In the genomic region with DNA sequence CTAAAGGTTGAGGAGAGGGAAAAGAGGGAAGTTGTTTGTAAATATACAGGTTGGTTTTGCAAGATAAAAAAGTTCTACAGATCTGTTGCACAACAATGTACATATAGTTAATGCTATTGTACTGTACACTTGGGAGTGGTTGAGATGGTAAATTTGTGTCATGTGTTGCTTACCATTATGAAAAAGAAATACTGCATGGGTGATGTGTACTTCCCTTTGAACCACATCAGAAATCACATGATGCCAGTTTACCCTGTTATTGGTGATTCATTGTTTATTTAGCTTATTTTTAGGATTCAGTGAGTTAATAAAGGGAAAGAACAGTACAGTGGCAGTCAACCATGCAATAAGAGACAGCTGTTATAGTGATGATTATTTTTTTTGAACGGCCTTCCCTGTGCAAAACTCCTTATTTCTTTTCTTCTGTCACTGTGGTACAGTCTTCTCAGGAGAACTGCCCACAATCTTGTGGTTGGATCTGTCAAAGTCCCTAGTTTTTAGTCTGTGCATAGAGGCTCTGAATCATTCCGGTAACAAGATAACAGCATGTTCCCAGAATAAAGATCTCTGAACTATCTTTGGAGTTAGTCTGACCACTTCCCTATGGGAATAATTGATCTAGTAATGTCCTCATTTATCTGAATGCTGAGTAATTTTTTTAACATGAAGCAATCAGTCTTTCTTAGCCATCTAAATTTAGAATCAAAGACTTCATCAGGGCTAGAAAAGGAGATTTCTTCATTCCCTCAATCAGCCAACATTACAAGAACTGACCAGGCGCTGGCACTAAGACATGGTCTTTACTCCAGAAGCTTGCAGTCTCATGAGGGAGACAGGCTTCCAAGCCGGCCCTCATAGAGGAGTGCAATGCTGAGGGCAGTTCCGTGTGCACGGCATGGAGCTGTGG, we compare ENCODE assay signal across 8 cellular contexts.
DNase-seq lines count a peak whose midpoint lies in the region; ATAC-seq and TF ChIP-seq lines count a peak whose summit lies in the region.

No MANE protein-coding gene starts in this region.

- no peaks in the 10 kb centered on the region for H3K9me3 ChIP-seq in CD4-positive, alpha-beta T cell (ENCODE audit: control insufficient read depth, low read length)

- no peaks in the 10 kb centered on the region for H3K27me3 ChIP-seq in CD4-positive, alpha-beta T cell (ENCODE audit: control insufficient read depth, insufficient read depth, low read length)

- H3K4me3 Mint-ChIP-seq in activated T-cell treated with anti-CD3 and anti-CD28 coated beads, Interleukin-2, amount 50 U/mL, for 24 hours = no peak overlapping the region
- no peak overlapping the region for H3K4me3 Mint-ChIP-seq in CD4-positive, alpha-beta T cell

- H3K36me3 Mint-ChIP-seq in activated T-cell treated with anti-CD3 and anti-CD28 coated beads, Interleukin-2, amount 50 U/mL, for 24 hours (ENCODE audit: low read depth) = no peaks in the 10 kb centered on the region
- no peaks in the 10 kb centered on the region for H3K36me3 Mint-ChIP-seq in CD4-positive, alpha-beta T cell (ENCODE audit: low read depth)

- POLR2A ChIA-PET in CD4-positive, alpha-beta T cell (lab: Charles Lee) = no interaction called here

- intact Hi-C loops in CD4-positive, alpha-beta T cell (cut with DNase I, micrococcal nuclease) = no loop called here

- peak overlapping the region; percentile 72 to 80 for H3K27ac ChIP-seq in coronary artery
- H3K27ac ChIP-seq in CD4-positive, alpha-beta T cell (ENCODE audit: low read depth, low read length) = no peak overlapping the region

- no peaks in the 10 kb centered on the region for H3K27me3 Mint-ChIP-seq in activated T-cell treated with anti-CD3 and anti-CD28 coated beads, Interleukin-2, amount 50 U/mL, for 24 hours
- no peaks in the 10 kb centered on the region for H3K27me3 Mint-ChIP-seq in CD4-positive, alpha-beta T cell

- no peak overlapping the region for H3K27ac Mint-ChIP-seq in activated T-cell treated with anti-CD3 and anti-CD28 coated beads, Interleukin-2, amount 50 U/mL, for 24 hours
- no peak overlapping the region for H3K27ac Mint-ChIP-seq in CD4-positive, alpha-beta T cell

- H3K4me1 Mint-ChIP-seq in activated T-cell treated with anti-CD3 and anti-CD28 coated beads, Interleukin-2, amount 50 U/mL, for 24 hours (ENCODE audit: low read depth) = no peaks in the 10 kb centered on the region
- no peaks in the 10 kb centered on the region for H3K4me1 Mint-ChIP-seq in CD4-positive, alpha-beta T cell (ENCODE audit: low read depth)

- peaks cover 2% of the 10 kb centered on the region for H3K9me3 Mint-ChIP-seq in activated T-cell treated with anti-CD3 and anti-CD28 coated beads, Interleukin-2, amount 50 U/mL, for 24 hours
- no peaks in the 10 kb centered on the region for H3K9me3 Mint-ChIP-seq in CD4-positive, alpha-beta T cell

- DNase-seq in CMK (ENCODE audit: low read depth) (peak; percentile 87), NOMO-1 treated with DMSO at 0.1 percent for 48 hours (lab: John Stamatoyannopoulos, UW; ENCODE audit: unreplicated experiment) (peak; percentile 92), coronary artery (ENCODE audit: low spot score) (no peak), myocyte (ENCODE audit: low read depth) (peak; percentile 91)
- DNase-seq in activated T-cell treated with anti-CD3 and anti-CD28 coated beads, Interleukin-2, amount 50 U/mL, for 24 hours = no peak
- no peak for DNase-seq in activated CD4-positive, alpha-beta T cell treated with anti-CD3 and anti-CD28 coated beads, Interleukin-2, amount 50 U/mL, for 48 hours
- no peak for DNase-seq in CD4-positive, alpha-beta T cell

- peak overlapping the region; percentile 34 for H3K4me3 ChIP-seq in coronary artery

- CTCF ChIA-PET in CD4-positive, alpha-beta T cell (lab: Charles Lee) = no interaction called here

- ATAC-seq in GM19324 (IDR thresholded peaks at IDR 0.05; ENCODE audit: low FRiP score, unreplicated experiment) = no peak
- ATAC-seq in CD4-positive, alpha-beta T cell (ENCODE audit: poor library complexity) = no peak

- TF ChIP-seq CTCF in coronary artery (IDR thresholded peaks at IDR 0.05) = no peak
- no peak for TF ChIP-seq CTCF in CD4-positive, alpha-beta T cell (IDR thresholded peaks at IDR 0.05)

Comparison
In these comparisons a context has a peak if more than half of its experiments do, and no peak if none do; other contexts are left out.
1. DNase-seq: peak in CMK (single experiment), NOMO-1 treated with DMSO at 0.1 percent for 48 hours (single experiment) and myocyte (single experiment); none in coronary artery (single experiment), activated T-cell treated with anti-CD3 and anti-CD28 coated beads, Interleukin-2, amount 50 U/mL, for 24 hours (single experiment), activated CD4-positive, alpha-beta T cell treated with anti-CD3 and anti-CD28 coated beads, Interleukin-2, amount 50 U/mL, for 48 hours (0 of 2) and CD4-positive, alpha-beta T cell (0 of 10).